ENCODE assay signal across 13 cellular contexts in the genomic region with DNA sequence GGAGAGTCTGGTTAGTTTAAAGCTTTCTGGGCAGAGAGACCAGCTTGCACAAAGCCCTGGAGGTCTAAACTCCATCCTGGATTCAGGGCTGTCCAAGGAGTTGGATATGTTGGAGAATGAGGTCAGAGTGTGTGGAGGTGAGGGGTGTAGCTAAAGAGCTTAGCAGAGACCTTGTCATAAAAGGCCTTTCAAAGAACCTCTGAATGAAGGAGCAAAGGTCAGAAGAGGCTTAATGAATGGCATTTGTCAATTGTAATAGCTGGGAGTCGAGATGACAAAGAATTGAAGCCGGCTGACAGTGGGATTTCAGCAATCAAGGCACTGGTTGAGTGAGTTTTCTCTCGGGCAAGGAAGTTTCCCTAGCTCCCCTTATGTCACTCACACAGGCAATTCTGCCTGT.
DNase-seq lines count a peak whose midpoint lies in the region; ATAC-seq and TF ChIP-seq lines count a peak whose summit lies in the region.
"Had no signal": no experiment of that assay in that cellular context is flagged by ENCODE, and none has a peak within 500 bp of the region (broad histone marks: within the 10 kb centered on the region; RNA-seq: fewer than 3 reads in every experiment).

No MANE protein-coding gene starts in this region.

- peak; percentile 21 for DNase-seq in ELF-1 (ENCODE audit: low read depth, low spot score)
- DNase-seq in Karpas-422, result no peak
- DNase-seq in ecto neural progenitor cell (ENCODE audit: low spot score), result peak; percentile 63
- DNase-seq in neural progenitor cell (ENCODE audit: low spot score), result peak; percentile 87
- DNase-seq in activated CD8-positive, alpha-beta T cell treated with anti-CD3 and anti-CD28 coated beads for 36 hours, result no peak
- no peak for DNase-seq in mesendoderm
- DNase-seq: CD8-positive, alpha-beta memory T cell; DMS53; HCEC 1CT; HFFc6 had no signal

- H4K5ac ChIP-seq in mesendoderm (ENCODE audit: low read length), result no peak overlapping the region

- no peak overlapping the region for H3K23ac ChIP-seq in mesendoderm (ENCODE audit: low read length)

- H4K8ac ChIP-seq in mesendoderm (ENCODE audit: low read depth, low read length), result no peak overlapping the region

- peaks cover 11% of the 10 kb centered on the region for H3K9me3 Mint-ChIP-seq in neural progenitor cell
- H3K9me3 Mint-ChIP-seq in activated CD8-positive, alpha-beta T cell treated with anti-CD3 and anti-CD28 coated beads for 36 hours, result peaks cover 6% of the 10 kb centered on the region

- H3K56ac ChIP-seq in mesendoderm (ENCODE audit: low read length), result no peak overlapping the region

- no peaks in the 10 kb centered on the region for H3K79me2 ChIP-seq in Karpas-422 (ENCODE audit: low read length)
- no peaks in the 10 kb centered on the region for H3K79me2 ChIP-seq in neural progenitor cell (ENCODE audit: low read depth)
- no peaks in the 10 kb centered on the region for H3K79me2 ChIP-seq in mesendoderm (ENCODE audit: control insufficient read depth, insufficient read depth, low read length)

- no peak overlapping the region for H3K27ac ChIP-seq in Karpas-422 (ENCODE audit: low read length)
- H3K27ac ChIP-seq in neural progenitor cell, result peak overlapping the region; percentile 84
- no peak overlapping the region for H3K27ac ChIP-seq in mesendoderm (ENCODE audit: low read depth, low read length)

- H3K4me1 ChIP-seq in Karpas-422 (ENCODE audit: low read length), result peaks cover 50% of the 10 kb centered on the region
- peaks cover 32% of the 10 kb centered on the region for H3K4me1 ChIP-seq in neural progenitor cell
- peaks cover 4% of the 10 kb centered on the region for H3K4me1 ChIP-seq in mesendoderm (ENCODE audit: control insufficient read depth, low read depth, low read length)

- H4K20me1 ChIP-seq in Karpas-422 (ENCODE audit: insufficient read depth, low read depth, low read length) (no peaks in the 10 kb centered on the region), neural progenitor cell (ENCODE audit: low read depth) (no peaks in the 10 kb centered on the region)

- CTCF ChIA-PET in activated CD8-positive, alpha-beta T cell treated with anti-CD3 and anti-CD28 coated beads for 36 hours (lab: Charles Lee), result interaction anchor here (1.0 to 1.6 kb wide), 3 partner anchors 11 to 117 kb away, joined by 3 to 6 read pairs (median 4); no protein-coding TSS in a partner anchor

- H3K27ac Mint-ChIP-seq in neural progenitor cell, result peak overlapping the region; percentile 24
- H3K27ac Mint-ChIP-seq in activated CD8-positive, alpha-beta T cell treated with anti-CD3 and anti-CD28 coated beads for 36 hours, result no peak overlapping the region
- H3K27ac Mint-ChIP-seq: HFFc6 had no signal

- H3K18ac ChIP-seq in mesendoderm (ENCODE audit: low read length), result no peak overlapping the region

- H3K4me3 ChIP-seq in Karpas-422 (ENCODE audit: low read length) (no peak overlapping the region), neural progenitor cell (no peak overlapping the region), mesendoderm (ENCODE audit: low read length) (no peak overlapping the region)
- H3K4me3 ChIP-seq: K562 had no signal

- H3K9ac ChIP-seq in Karpas-422 (ENCODE audit: low read length), result no peak overlapping the region
- H3K9ac ChIP-seq in neural progenitor cell, result no peak overlapping the region
- no peak overlapping the region for H3K9ac ChIP-seq in mesendoderm (ENCODE audit: low read length)

- no peak overlapping the region for H2BK5ac ChIP-seq in mesendoderm (ENCODE audit: low read length)

- H3K4me1 Mint-ChIP-seq in neural progenitor cell, result peaks cover 44% of the 10 kb centered on the region
- H3K4me1 Mint-ChIP-seq in activated CD8-positive, alpha-beta T cell treated with anti-CD3 and anti-CD28 coated beads for 36 hours (ENCODE audit: low read depth), result no peaks in the 10 kb centered on the region
- H3K4me1 Mint-ChIP-seq: CD8-positive, alpha-beta memory T cell had no signal

- H2AK5ac ChIP-seq in mesendoderm (ENCODE audit: low read length), result no peak overlapping the region

- no peaks in the 10 kb centered on the region for H3K9me3 ChIP-seq in Karpas-422 (ENCODE audit: low read length)
- H3K9me3 ChIP-seq in neural progenitor cell (ENCODE audit: low read depth), result no peaks in the 10 kb centered on the region

- H3K27me3 ChIP-seq in Karpas-422 (ENCODE audit: low read length) (no peaks in the 10 kb centered on the region), neural progenitor cell (no peaks in the 10 kb centered on the region), mesendoderm (ENCODE audit: insufficient read depth, low read length, poor library complexity) (no peaks in the 10 kb centered on the region)

- H3K9me2 ChIP-seq in Karpas-422 (replicated peaks; ENCODE audit: insufficient read depth, low read length), result no peaks in the 10 kb centered on the region

- no peaks in the 10 kb centered on the region for H3K36me3 Mint-ChIP-seq in neural progenitor cell
- H3K36me3 Mint-ChIP-seq in activated CD8-positive, alpha-beta T cell treated with anti-CD3 and anti-CD28 coated beads for 36 hours (ENCODE audit: low read depth), result no peaks in the 10 kb centered on the region
- H3K36me3 Mint-ChIP-seq: CD8-positive, alpha-beta memory T cell had no signal

- no peak overlapping the region for H2BK120ac ChIP-seq in mesendoderm (ENCODE audit: low read depth, low read length)

- POLR2A ChIA-PET in activated CD8-positive, alpha-beta T cell treated with anti-CD3 and anti-CD28 coated beads for 36 hours (lab: Charles Lee), result interaction anchor here (0.6 to 1.0 kb wide), 2 partner anchors 15 to 535 kb away, joined by 4 to 6 read pairs; no protein-coding TSS in a partner anchor

- H3K4ac ChIP-seq in mesendoderm (ENCODE audit: low read depth, low read length), result no peak overlapping the region

- no peak overlapping the region for H3K4me3 Mint-ChIP-seq in neural progenitor cell
- H3K4me3 Mint-ChIP-seq in activated CD8-positive, alpha-beta T cell treated with anti-CD3 and anti-CD28 coated beads for 36 hours, result no peak overlapping the region
- H3K4me3 Mint-ChIP-seq: CD8-positive, alpha-beta memory T cell; HFFc6 had no signal

- TF ChIP-seq CTCF in neural progenitor cell (IDR thresholded peaks at IDR 0.05), result no peak
- no peak for TF ChIP-seq CTCF in activated CD8-positive, alpha-beta T cell treated with anti-CD3 and anti-CD28 coated beads for 36 hours (IDR thresholded peaks at IDR 0.05)

- no peak overlapping the region for H2BK15ac ChIP-seq in mesendoderm (replicated peaks; ENCODE audit: low read depth)

- no CpG with 5 or more reads among the region's 3 CpGs for WGBS in mesendoderm (ENCODE audit: extremely low coverage, insufficient coverage, low lambda C conversion rate)

- no peaks in the 10 kb centered on the region for H3K79me1 ChIP-seq in mesendoderm (ENCODE audit: low read length)

- no peak for ATAC-seq in activated CD8-positive, alpha-beta T cell treated with anti-CD3 and anti-CD28 coated beads for 36 hours
- ATAC-seq in HG02938 (IDR thresholded peaks at IDR 0.05; ENCODE audit: unreplicated experiment) (no peak), HG03159 (IDR thresholded peaks at IDR 0.05; ENCODE audit: unreplicated experiment) (no peak)
- ATAC-seq: K562 had no signal

- H3K36me3 ChIP-seq in Karpas-422 (ENCODE audit: insufficient read depth, low read length) (no peaks in the 10 kb centered on the region), neural progenitor cell (no peaks in the 10 kb centered on the region), mesendoderm (ENCODE audit: control insufficient read depth, insufficient read depth, low read length) (no peaks in the 10 kb centered on the region)

- H2AFZ ChIP-seq in Karpas-422 (ENCODE audit: low read length) (no peak overlapping the region), neural progenitor cell (replicated peaks) (no peak overlapping the region)

- intact Hi-C loops in activated CD8-positive, alpha-beta T cell treated with anti-CD3 and anti-CD28 coated beads for 36 hours (cut with micrococcal nuclease), result no loop called here

- peaks cover 16% of the 10 kb centered on the region for H3K27me3 Mint-ChIP-seq in neural progenitor cell (ENCODE audit: insufficient read depth, low read depth)
- no peaks in the 10 kb centered on the region for H3K27me3 Mint-ChIP-seq in activated CD8-positive, alpha-beta T cell treated with anti-CD3 and anti-CD28 coated beads for 36 hours

- H3K4me2 ChIP-seq in Karpas-422 (ENCODE audit: low read depth, low read length, poor library complexity, severe bottlenecking), result peak overlapping the region; percentile 43
- H3K4me2 ChIP-seq in neural progenitor cell, result peak overlapping the region; percentile 59
- H3K4me2 ChIP-seq in mesendoderm (ENCODE audit: low read length), result no peak overlapping the region

- H3F3A ChIP-seq in neural progenitor cell (ENCODE audit: low read depth), result peaks cover 20% of the 10 kb centered on the region

Comparison
In these comparisons a context has a peak if more than half of its experiments do, and no peak if none do; other contexts are left out.
1. DNase-seq: peak in ELF-1 (single experiment), ecto neural progenitor cell (single experiment) and neural progenitor cell (single experiment); none in Karpas-422 (single experiment), activated CD8-positive, alpha-beta T cell treated with anti-CD3 and anti-CD28 coated beads for 36 hours (single experiment) and mesendoderm (single experiment).